Comparison of ENCODE assay signal across 22 cellular contexts in the genomic region with DNA sequence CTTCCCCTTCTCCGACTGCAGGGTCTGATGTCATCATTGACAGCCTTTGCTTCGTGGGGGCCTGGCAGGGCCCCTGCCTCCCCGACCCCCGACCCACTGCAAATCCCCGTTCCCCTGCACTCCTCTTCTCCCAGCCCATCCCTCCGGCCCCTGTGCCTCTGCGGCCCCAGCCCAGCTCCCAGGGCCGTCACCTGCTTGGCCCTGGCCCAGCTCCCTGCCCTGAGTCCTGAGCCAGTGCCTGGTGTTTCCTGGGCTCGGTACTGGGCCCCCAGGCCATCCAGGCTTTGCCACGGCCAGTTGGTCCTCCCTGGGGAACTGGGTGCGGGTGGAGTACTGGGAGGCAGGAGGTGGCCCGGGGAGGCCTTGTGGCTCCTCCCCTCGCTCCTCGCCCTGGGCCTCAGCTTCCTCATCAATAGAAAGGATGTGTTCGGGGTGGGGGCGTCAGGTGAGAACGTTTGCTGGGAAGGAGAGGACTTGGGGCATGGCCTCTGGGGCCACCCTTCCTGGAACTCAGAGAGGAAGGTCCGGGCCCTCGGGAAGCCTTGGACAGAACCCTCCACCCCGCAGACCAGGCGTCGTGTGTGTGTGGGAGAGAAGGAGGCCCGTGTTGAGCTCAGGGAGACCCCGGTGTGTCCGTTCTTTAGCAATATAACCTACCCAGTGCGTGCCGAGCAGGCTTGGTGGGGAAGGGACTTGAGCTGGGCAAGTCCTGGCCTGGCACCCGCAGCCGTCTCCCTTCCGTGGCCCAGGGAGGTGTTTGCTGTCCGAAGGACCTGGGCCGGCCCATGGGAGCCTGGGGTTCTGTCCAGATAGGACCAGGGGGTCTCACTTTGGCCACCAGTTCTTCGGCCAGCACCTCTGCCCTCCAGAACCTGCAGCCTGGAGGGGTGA. TPM values are rescaled to one million over a fixed set of nuclear protein-coding genes. Genes with fewer than 3 reads are reported as not detected.
DNase-seq lines count a peak whose midpoint lies in the region; ATAC-seq and TF ChIP-seq lines count a peak whose summit lies in the region.
"Had no signal": no experiment of that assay in that cellular context is flagged by ENCODE, and none has a peak within 500 bp of the region (broad histone marks: within the 10 kb centered on the region; RNA-seq: fewer than 3 reads in every experiment).

No MANE protein-coding gene starts in this region.

- TF ChIP-seq CTCF in RWPE1 (conservative IDR thresholded peaks at IDR 0.05; ENCODE audit: low read depth) (no peak), omental fat pad (IDR thresholded peaks at IDR 0.05) (no peak)

- peak overlapping the region; percentile 41 to 55 for H3K27ac Mint-ChIP-seq in activated naive CD4-positive, alpha-beta T cell treated with anti-CD3 and anti-CD28 coated beads, Interleukin-2, amount 50 U/mL, for 72 hours
- H3K27ac Mint-ChIP-seq in activated naive CD4-positive, alpha-beta T cell treated with anti-CD3 and anti-CD28 coated beads, Interleukin-2, amount 10 ng/mL, durations not matched to agents 7 days and 5 days, result no peak overlapping the region
- H3K27ac Mint-ChIP-seq in stimulated activated naive B cell treated with anti-CD40 and anti-IgM and Interleukin-4, amounts not matched to agents 10 μg/mL and 1 μg/mL and 100 μg/mL, for 72 hours, result peak overlapping the region; percentile 47
- H3K27ac Mint-ChIP-seq in activated naive CD8-positive, alpha-beta T cell treated with anti-CD3 and anti-CD28 coated beads, Interleukin-2, amount 50 U/mL, for 24 hours, result no peak overlapping the region

- CTCF ChIA-PET in activated naive CD4-positive, alpha-beta T cell treated with anti-CD3 and anti-CD28 coated beads, Interleukin-2, amount 10 ng/mL, durations not matched to agents 7 days and 5 days (lab: Charles Lee), result interaction anchor here (0.5 to 1.3 kb wide), 2 partner anchors 16 to 271 kb away, joined by 3 read pairs; a partner anchor contains a TSS
- CTCF ChIA-PET in RWPE1 (lab: Yijun Ruan, JAX), result interaction anchor here (0.6 to 0.7 kb wide), 4 partner anchors 18 to 200 kb away, joined by 3 to 5 read pairs (median 4); no protein-coding TSS in a partner anchor

- peaks cover 9% of the 10 kb centered on the region for H3K36me3 ChIP-seq in H7 (replicated peaks; ENCODE audit: control insufficient read depth, insufficient read depth, low read length)

- ATAC-seq in activated naive CD4-positive, alpha-beta T cell treated with anti-CD3 and anti-CD28 coated beads, Interleukin-2, amount 50 U/mL, for 72 hours, result no peak
- no peak for ATAC-seq in stimulated activated naive B cell treated with anti-CD40 and anti-IgM and Interleukin-4, amounts not matched to agents 10 μg/mL and 1 μg/mL and 100 μg/mL, for 72 hours (replicated peaks)
- ATAC-seq in activated naive CD8-positive, alpha-beta T cell treated with anti-CD3 and anti-CD28 coated beads, Interleukin-2, amount 50 U/mL, for 24 hours, result no peak
- ATAC-seq in GM18870 (IDR thresholded peaks at IDR 0.05; ENCODE audit: unreplicated experiment) (no peak), omental fat pad (ENCODE audit: low FRiP score) (no peak)
- ATAC-seq: GM23338 had no signal

- no peaks in the 10 kb centered on the region for H3K4me1 Mint-ChIP-seq in activated naive CD4-positive, alpha-beta T cell treated with anti-CD3 and anti-CD28 coated beads, Interleukin-2, amount 10 ng/mL, durations not matched to agents 7 days and 5 days
- H3K4me1 Mint-ChIP-seq in stimulated activated naive B cell treated with anti-CD40 and anti-IgM and Interleukin-4, amounts not matched to agents 10 μg/mL and 1 μg/mL and 100 μg/mL, for 72 hours, result peaks cover 11 to 19% of the 10 kb centered on the region in 2 donors
- H3K4me1 Mint-ChIP-seq in activated naive CD8-positive, alpha-beta T cell treated with anti-CD3 and anti-CD28 coated beads, Interleukin-2, amount 50 U/mL, for 24 hours, result no peaks in the 10 kb centered on the region

- no peaks in the 10 kb centered on the region for H3K36me3 Mint-ChIP-seq in activated naive CD4-positive, alpha-beta T cell treated with anti-CD3 and anti-CD28 coated beads, Interleukin-2, amount 50 U/mL, for 72 hours
- no peaks in the 10 kb centered on the region for H3K36me3 Mint-ChIP-seq in activated naive CD4-positive, alpha-beta T cell treated with anti-CD3 and anti-CD28 coated beads, Interleukin-2, amount 10 ng/mL, durations not matched to agents 7 days and 5 days
- H3K36me3 Mint-ChIP-seq in stimulated activated naive B cell treated with anti-CD40 and anti-IgM and Interleukin-4, amounts not matched to agents 10 μg/mL and 1 μg/mL and 100 μg/mL, for 72 hours, result peaks cover 16 to 31% of the 10 kb centered on the region in 2 donors
- H3K36me3 Mint-ChIP-seq in activated naive CD8-positive, alpha-beta T cell treated with anti-CD3 and anti-CD28 coated beads, Interleukin-2, amount 50 U/mL, for 24 hours (ENCODE audit: low read depth), result peaks cover 2% of the 10 kb centered on the region

- H3K27me3 ChIP-seq in H7 (ENCODE audit: control insufficient read depth, insufficient read depth, low read length), result no peaks in the 10 kb centered on the region
- H3K27me3 ChIP-seq: Peyer's patch had no signal

- POLR2A ChIA-PET in RWPE1 (lab: Yijun Ruan, JAX; ENCODE audit: low non-redundant PET), result interaction anchor here (0.5 kb wide), 1 partner anchor 238 kb away, joined by 6 read pairs; no protein-coding TSS in a partner anchor

- no peak overlapping the region for H3K4me3 Mint-ChIP-seq in activated naive CD4-positive, alpha-beta T cell treated with anti-CD3 and anti-CD28 coated beads, Interleukin-2, amount 10 ng/mL, durations not matched to agents 7 days and 5 days
- no peak overlapping the region for H3K4me3 Mint-ChIP-seq in stimulated activated naive B cell treated with anti-CD40 and anti-IgM and Interleukin-4, amounts not matched to agents 10 μg/mL and 1 μg/mL and 100 μg/mL, for 72 hours
- H3K4me3 Mint-ChIP-seq in activated naive CD8-positive, alpha-beta T cell treated with anti-CD3 and anti-CD28 coated beads, Interleukin-2, amount 50 U/mL, for 24 hours, result no peak overlapping the region
- H3K4me3 Mint-ChIP-seq: GM23338 had no signal

- no peaks in the 10 kb centered on the region for H3K9me3 Mint-ChIP-seq in activated naive CD4-positive, alpha-beta T cell treated with anti-CD3 and anti-CD28 coated beads, Interleukin-2, amount 50 U/mL, for 72 hours
- no peaks in the 10 kb centered on the region for H3K9me3 Mint-ChIP-seq in activated naive CD4-positive, alpha-beta T cell treated with anti-CD3 and anti-CD28 coated beads, Interleukin-2, amount 10 ng/mL, durations not matched to agents 7 days and 5 days
- H3K9me3 Mint-ChIP-seq in stimulated activated naive B cell treated with anti-CD40 and anti-IgM and Interleukin-4, amounts not matched to agents 10 μg/mL and 1 μg/mL and 100 μg/mL, for 72 hours, result no peaks in the 10 kb centered on the region
- no peaks in the 10 kb centered on the region for H3K9me3 Mint-ChIP-seq in activated naive CD8-positive, alpha-beta T cell treated with anti-CD3 and anti-CD28 coated beads, Interleukin-2, amount 50 U/mL, for 24 hours
- H3K9me3 Mint-ChIP-seq: GM23338 had no signal

- H3K4me3 ChIP-seq in H7 (ENCODE audit: insufficient read depth, low read depth, low read length), result no peak overlapping the region
- H3K4me3 ChIP-seq: GM23338, HAP-1, Peyer's patch had no signal

- DNase-seq in activated naive CD4-positive, alpha-beta T cell treated with anti-CD3 and anti-CD28 coated beads, Interleukin-2, amount 50 U/mL, for 72 hours (ENCODE audit: low spot score in 2 of 2), result no peak
- DNase-seq in activated naive CD4-positive, alpha-beta T cell treated with anti-CD3 and anti-CD28 coated beads, Interleukin-2, amount 10 ng/mL, durations not matched to agents 7 days and 5 days, result no peak
- DNase-seq in H7 (peak; percentile 57), RWPE1 (ENCODE audit: low spot score) (no peak), omental fat pad (ENCODE audit: low spot score) (no peak)
- DNase-seq in stimulated activated naive B cell treated with anti-CD40 and anti-IgM and Interleukin-4, amounts not matched to agents 10 μg/mL and 1 μg/mL and 100 μg/mL, for 72 hours, result no peak
- no peak for DNase-seq in activated naive CD8-positive, alpha-beta T cell treated with anti-CD3 and anti-CD28 coated beads, Interleukin-2, amount 50 U/mL, for 24 hours
- DNase-seq: 8988T, Karpas-422, NCI-H1092 treated with DMSO at 0.1 percent for 48 hours, NCI-H1436, NCI-H187 treated with DMSO at 0.1 percent for 48 hours, NCI-H2107, NCI-H446, NCI-H524 treated with DMSO at 0.1 percent for 48 hours, NCI-H774, Peyer's patch, SK-N-SH, SW 1271 had no signal

- H3K27me3 Mint-ChIP-seq in activated naive CD4-positive, alpha-beta T cell treated with anti-CD3 and anti-CD28 coated beads, Interleukin-2, amount 10 ng/mL, durations not matched to agents 7 days and 5 days, result no peaks in the 10 kb centered on the region
- H3K27me3 Mint-ChIP-seq in stimulated activated naive B cell treated with anti-CD40 and anti-IgM and Interleukin-4, amounts not matched to agents 10 μg/mL and 1 μg/mL and 100 μg/mL, for 72 hours, result no peaks in the 10 kb centered on the region
- no peaks in the 10 kb centered on the region for H3K27me3 Mint-ChIP-seq in activated naive CD8-positive, alpha-beta T cell treated with anti-CD3 and anti-CD28 coated beads, Interleukin-2, amount 50 U/mL, for 24 hours

- H3K27ac ChIP-seq in RWPE1, result peak overlapping the region; percentile 4; the same call in 1 of the 2 replicates
- H3K27ac ChIP-seq: Peyer's patch had no signal

RNA-seq across cellular contexts. Expression of a gene that starts 15.9 kb away (rescaled TPM):
- under 1 TPM in 1 of 2 donors, not detected in 1; 0.66 TPM for total RNA-seq in activated naive CD4-positive, alpha-beta T cell treated with anti-CD3 and anti-CD28 coated beads, Interleukin-2, amount 50 U/mL, for 72 hours
- 1.4 and 2.5 TPM in 2 replicates for total RNA-seq in H7 (2014; rRNA removed; shearing (Covaris generic))
- total RNA-seq in omental fat pad, result not detected
- total RNA-seq: Peyer's patch had no signal

RNA-seq across cellular contexts. Expression of a gene that starts 22.8 kb away (rescaled TPM):
- 10 to 100 TPM; 41.7 to 63.3 TPM for total RNA-seq in activated naive CD4-positive, alpha-beta T cell treated with anti-CD3 and anti-CD28 coated beads, Interleukin-2, amount 50 U/mL, for 72 hours
- total RNA-seq in H7 (2014; rRNA removed; shearing (Covaris generic)), result 68.2 and 82.8 TPM in 2 replicates
- total RNA-seq in omental fat pad, result 10 to 100 TPM; 33.6 to 65.7 (median 41.1) TPM

RNA-seq across cellular contexts. Expression of a gene that starts 30.0 kb away (rescaled TPM):
- 10 to 100 TPM; 18.6 to 62.1 TPM for total RNA-seq in activated naive CD4-positive, alpha-beta T cell treated with anti-CD3 and anti-CD28 coated beads, Interleukin-2, amount 50 U/mL, for 72 hours
- not detected in 2 replicates for total RNA-seq in H7 (2014; rRNA removed; shearing (Covaris generic))
- 10 to 100 TPM in 1 of 4 donors, 1 to 10 TPM in 3; 1.1 to 35.3 (median 9.4) TPM for total RNA-seq in omental fat pad

Comparison
In these comparisons a context has a peak if more than half of its experiments do, and no peak if none do; other contexts are left out.
1. H3K27ac Mint-ChIP-seq: peak in activated naive CD4-positive, alpha-beta T cell treated with anti-CD3 and anti-CD28 coated beads, Interleukin-2, amount 50 U/mL, for 72 hours (2 of 2) and stimulated activated naive B cell treated with anti-CD40 and anti-IgM and Interleukin-4, amounts not matched to agents 10 μg/mL and 1 μg/mL and 100 μg/mL, for 72 hours (single experiment); none in activated naive CD4-positive, alpha-beta T cell treated with anti-CD3 and anti-CD28 coated beads, Interleukin-2, amount 10 ng/mL, durations not matched to agents 7 days and 5 days (single experiment) and activated naive CD8-positive, alpha-beta T cell treated with anti-CD3 and anti-CD28 coated beads, Interleukin-2, amount 50 U/mL, for 24 hours (single experiment).